In genomic region chr17:31558748-31559646, GRCh38 we compare ENCODE assay signal across 1 cellular context.
TF ChIP-seq lines count a peak whose summit lies in the region.

No MANE protein-coding gene starts in this region.

TF ChIP-seq in K562, 482 proteins besides CTCF, POLR2A, EP300 and RAD21 (continued from another document and continues in another):
- no peak for TF ChIP-seq HOMEZ (CRISPR knock-in tag; IDR thresholded peaks at IDR 0.05)
- no peak for TF ChIP-seq ARID3A (IDR thresholded peaks at IDR 0.05; ENCODE audit: borderline replicate concordance, low read depth, low read length)
- TF ChIP-seq NONO (IDR thresholded peaks at IDR 0.05; ENCODE audit: low read depth in 2 of 2, low read length in 1 of 2), result peak in 1 of 2 experiments; percentile 10; a peak in 2 of 4 replicates
- no peak for TF ChIP-seq NFATC3 (IDR thresholded peaks at IDR 0.05)
- no peak for TF ChIP-seq ZNF311 (CRISPR knock-in tag; IDR thresholded peaks at IDR 0.05)
- TF ChIP-seq L3MBTL2 (IDR thresholded peaks at IDR 0.05), result peak; percentile 100
- TF ChIP-seq MYC (IDR thresholded peaks at IDR 0.05; ENCODE audit: low read depth, low read length), result peak; percentile 62
- no peak for TF ChIP-seq MYC (CRISPR knock-in tag; IDR thresholded peaks at IDR 0.05; ENCODE audit: borderline replicate concordance, low read depth)
- TF ChIP-seq RREB1 (CRISPR knock-in tag; IDR thresholded peaks at IDR 0.05), result 0 out of 2 replicates have a peak, but pooled peaks have one; percentile 37
- TF ChIP-seq CTBP1 (IDR thresholded peaks at IDR 0.05; ENCODE audit: borderline replicate concordance), result peak; percentile 69; the same call in 1 of the 2 replicates
- TF ChIP-seq, protein P1, sequence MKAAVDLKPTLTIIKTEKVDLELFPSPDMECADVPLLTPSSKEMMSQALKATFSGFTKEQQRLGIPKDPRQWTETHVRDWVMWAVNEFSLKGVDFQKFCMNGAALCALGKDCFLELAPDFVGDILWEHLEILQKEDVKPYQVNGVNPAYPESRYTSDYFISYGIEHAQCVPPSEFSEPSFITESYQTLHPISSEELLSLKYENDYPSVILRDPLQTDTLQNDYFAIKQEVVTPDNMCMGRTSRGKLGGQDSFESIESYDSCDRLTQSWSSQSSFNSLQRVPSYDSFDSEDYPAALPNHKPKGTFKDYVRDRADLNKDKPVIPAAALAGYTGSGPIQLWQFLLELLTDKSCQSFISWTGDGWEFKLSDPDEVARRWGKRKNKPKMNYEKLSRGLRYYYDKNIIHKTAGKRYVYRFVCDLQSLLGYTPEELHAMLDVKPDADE (conservative IDR thresholded peaks at IDR 0.05; ENCODE audit: control insufficient read depth, low read depth, low read length), result peak; percentile 67
- TF ChIP-seq, protein P2, sequence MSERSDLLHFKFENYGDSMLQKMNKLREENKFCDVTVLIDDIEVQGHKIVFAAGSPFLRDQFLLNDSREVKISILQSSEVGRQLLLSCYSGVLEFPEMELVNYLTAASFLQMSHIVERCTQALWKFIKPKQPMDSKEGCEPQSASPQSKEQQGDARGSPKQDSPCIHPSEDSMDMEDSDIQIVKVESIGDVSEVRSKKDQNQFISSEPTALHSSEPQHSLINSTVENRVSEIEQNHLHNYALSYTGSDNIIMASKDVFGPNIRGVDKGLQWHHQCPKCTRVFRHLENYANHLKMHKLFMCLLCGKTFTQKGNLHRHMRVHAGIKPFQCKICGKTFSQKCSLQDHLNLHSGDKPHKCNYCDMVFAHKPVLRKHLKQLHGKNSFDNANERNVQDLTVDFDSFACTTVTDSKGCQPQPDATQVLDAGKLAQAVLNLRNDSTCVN (CRISPR knock-in tag; IDR thresholded peaks at IDR 0.05), result no peak
- TF ChIP-seq POLR2G (IDR thresholded peaks at IDR 0.05; ENCODE audit: low read depth, low read length), result peak; percentile 75
- 0 out of 2 replicates have a peak, but pooled peaks have one; percentile 34 for TF ChIP-seq JUND (IDR thresholded peaks at IDR 0.05; ENCODE audit: borderline replicate concordance, low read depth, low read length)
- TF ChIP-seq JUND (tag; IDR thresholded peaks at IDR 0.05; ENCODE audit: borderline replicate concordance, low read depth, low read length), result no peak
- TF ChIP-seq E2F1 (CRISPR knock-in tag; IDR thresholded peaks at IDR 0.05), result no peak
- peak in 1 of 2 experiments; percentile 44; a peak in 1 of 4 replicates for TF ChIP-seq MNT (conservative IDR thresholded peaks at IDR 0.05)
- TF ChIP-seq ILF3 (IDR thresholded peaks at IDR 0.05; ENCODE audit: borderline replicate concordance), result no peak
- no peak for TF ChIP-seq ZNF699 (CRISPR knock-in tag; IDR thresholded peaks at IDR 0.05; ENCODE audit: insufficient replicate concordance)
- TF ChIP-seq GABPB1 (CRISPR knock-in tag; IDR thresholded peaks at IDR 0.05), result no peak
- peak; percentile 57 for TF ChIP-seq SMC3 (conservative IDR thresholded peaks at IDR 0.05; ENCODE audit: insufficient read depth, low read depth, low read length)
- TF ChIP-seq HNRNPK (IDR thresholded peaks at IDR 0.05; ENCODE audit: low read depth, low read length, poor library complexity, severe bottlenecking), result peak; percentile 6
- TF ChIP-seq PHF8 (IDR thresholded peaks at IDR 0.05; ENCODE audit: borderline replicate concordance, low read length), result peak; percentile 54; the same call in 1 of the 2 replicates
- TF ChIP-seq ZNF766 (CRISPR knock-in tag; conservative IDR thresholded peaks at IDR 0.05), result no peak
- TF ChIP-seq NR0B1 (IDR thresholded peaks at IDR 0.05; ENCODE audit: partially characterized antibody), result no peak
- 0 out of 2 replicates have a peak, but pooled peaks have one; percentile 44 for TF ChIP-seq HDAC8 (tag; IDR thresholded peaks at IDR 0.05)
- peak; percentile 73; the same call in 1 of the 2 replicates for TF ChIP-seq ATF7 (IDR thresholded peaks at IDR 0.05)
- TF ChIP-seq ZNF740 (CRISPR knock-in tag; IDR thresholded peaks at IDR 0.05), result peak; percentile 84
- TF ChIP-seq ZNF740 (tag; IDR thresholded peaks at IDR 0.05), result 0 out of 4 replicates have a peak, but pooled peaks of 1 of the 2 experiments have one; percentile 31
- no peak for TF ChIP-seq ARHGAP35 (IDR thresholded peaks at IDR 0.05; ENCODE audit: partially characterized antibody)
- peak; percentile 63; the same call in 1 of the 2 replicates for TF ChIP-seq ELF1 (tag; IDR thresholded peaks at IDR 0.05)
- TF ChIP-seq CCNT2 (IDR thresholded peaks at IDR 0.05; ENCODE audit: borderline replicate concordance, extremely low read depth, insufficient read length, low read depth, low read length), result peak; percentile 40
- TF ChIP-seq RB1 (IDR thresholded peaks at IDR 0.05; ENCODE audit: low read depth), result peak; percentile 85
- 0 out of 2 replicates have a peak, but pooled peaks have one; percentile 45 for TF ChIP-seq TARDBP (IDR thresholded peaks at IDR 0.05)
- peak; percentile 36 for TF ChIP-seq HMGN3 (IDR thresholded peaks at IDR 0.05; ENCODE audit: borderline replicate concordance, extremely low read depth, insufficient read length, low read depth, low read length)
- no peak for TF ChIP-seq NR2C2 (CRISPR knock-in tag; IDR thresholded peaks at IDR 0.05)
- peak; percentile 84 for TF ChIP-seq NR2C2 (tag; IDR thresholded peaks at IDR 0.05)
- TF ChIP-seq, protein P3, sequence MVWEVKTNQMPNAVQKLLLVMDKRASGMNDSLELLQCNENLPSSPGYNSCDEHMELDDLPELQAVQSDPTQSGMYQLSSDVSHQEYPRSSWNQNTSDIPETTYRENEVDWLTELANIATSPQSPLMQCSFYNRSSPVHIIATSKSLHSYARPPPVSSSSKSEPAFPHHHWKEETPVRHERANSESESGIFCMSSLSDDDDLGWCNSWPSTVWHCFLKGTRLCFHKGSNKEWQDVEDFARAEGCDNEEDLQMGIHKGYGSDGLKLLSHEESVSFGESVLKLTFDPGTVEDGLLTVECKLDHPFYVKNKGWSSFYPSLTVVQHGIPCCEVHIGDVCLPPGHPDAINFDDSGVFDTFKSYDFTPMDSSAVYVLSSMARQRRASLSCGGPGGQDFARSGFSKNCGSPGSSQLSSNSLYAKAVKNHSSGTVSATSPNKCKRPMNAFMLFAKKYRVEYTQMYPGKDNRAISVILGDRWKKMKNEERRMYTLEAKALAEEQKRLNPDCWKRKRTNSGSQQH (CRISPR knock-in tag; IDR thresholded peaks at IDR 0.05), result no peak
- TF ChIP-seq, protein P4, sequence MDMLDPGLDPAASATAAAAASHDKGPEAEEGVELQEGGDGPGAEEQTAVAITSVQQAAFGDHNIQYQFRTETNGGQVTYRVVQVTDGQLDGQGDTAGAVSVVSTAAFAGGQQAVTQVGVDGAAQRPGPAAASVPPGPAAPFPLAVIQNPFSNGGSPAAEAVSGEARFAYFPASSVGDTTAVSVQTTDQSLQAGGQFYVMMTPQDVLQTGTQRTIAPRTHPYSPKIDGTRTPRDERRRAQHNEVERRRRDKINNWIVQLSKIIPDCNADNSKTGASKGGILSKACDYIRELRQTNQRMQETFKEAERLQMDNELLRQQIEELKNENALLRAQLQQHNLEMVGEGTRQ (CRISPR knock-in tag; IDR thresholded peaks at IDR 0.05), result peak; percentile 22; the same call in 1 of the 2 replicates
- TF ChIP-seq TEAD1 (CRISPR knock-in tag; IDR thresholded peaks at IDR 0.05), result no peak
- TF ChIP-seq SPI1 (IDR thresholded peaks at IDR 0.05; ENCODE audit: borderline replicate concordance, low read depth, low read length), result peak; percentile 64
- TF ChIP-seq TBP (optimal IDR thresholded peaks at IDR 0.05; ENCODE audit: low read depth, low read length), result peak; percentile 8
- TF ChIP-seq GTF2E2 (tag; IDR thresholded peaks at IDR 0.05), result no peak
